Comparison of ENCODE assay signal across 6 cellular contexts in genomic region chr11:29438815-29439214, GRCh38.
"Had no signal": no experiment of that assay in that cellular context is flagged by ENCODE, and none has a peak within 500 bp of the region (broad histone marks: within the 10 kb centered on the region; RNA-seq: fewer than 3 reads in every experiment).

No MANE protein-coding gene starts in this region.

- H3K4me3 Mint-ChIP-seq: IgD-negative memory B cell had no signal

- H3K4me3 ChIP-seq: K562 had no signal

- H3K27me3 Mint-ChIP-seq: IgD-negative memory B cell had no signal

- H3K27ac Mint-ChIP-seq: IgD-negative memory B cell had no signal

- H3K4me1 Mint-ChIP-seq: IgD-negative memory B cell had no signal

- H3K36me3 Mint-ChIP-seq: IgD-negative memory B cell had no signal

- ATAC-seq: HepG2, K562 had no signal

- DNase-seq: IMR-90, KBM-7, KG1 had no signal
